ENCODE assay signal across 17 cellular contexts in the genomic region with DNA sequence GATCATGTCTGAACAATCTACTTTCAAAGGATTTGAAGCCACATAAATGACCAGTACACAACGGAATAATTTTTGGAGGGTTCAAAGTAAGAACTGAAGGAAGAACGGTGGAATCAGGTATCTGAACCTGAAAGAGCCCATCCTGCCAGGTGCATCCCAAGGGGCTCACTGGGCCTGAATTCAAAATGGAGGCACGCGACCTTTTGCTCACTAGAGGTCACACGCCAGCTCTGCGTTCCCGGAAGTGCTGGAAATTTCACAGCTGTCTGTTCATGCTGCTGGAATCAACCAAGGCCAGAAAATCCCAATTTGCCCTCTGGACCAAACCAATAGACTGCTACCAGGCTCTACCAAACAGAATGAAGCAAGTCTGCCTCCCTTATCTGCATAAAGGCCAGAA. TPM values are rescaled to one million over a fixed set of nuclear protein-coding genes. Genes with fewer than 3 reads are reported as not detected.
"Had no signal": no experiment of that assay in that cellular context is flagged by ENCODE, and none has a peak within 500 bp of the region (broad histone marks: within the 10 kb centered on the region; RNA-seq: fewer than 3 reads in every experiment).

No MANE protein-coding gene starts in this region.

- H3K9me3 ChIP-seq: neutrophil, suprapubic skin had no signal

- H3K27me3 Mint-ChIP-seq: activated T-helper 17 cell treated with anti-CD3 and anti-CD28 coated beads, Interleukin-2, amount 50 U/mL, for 72 hours had no signal

- ATAC-seq: activated CD4-positive, CD25-positive, alpha-beta regulatory T cell treated with anti-CD3 and anti-CD28 coated beads, Interleukin-2, amount 50 U/mL, for 24 hours; activated T-helper 17 cell treated with anti-CD3 and anti-CD28 coated beads, Interleukin-2, amount 50 U/mL, for 72 hours; foreskin keratinocyte; left colon had no signal

- H3K4me3 Mint-ChIP-seq: activated naive CD8-positive, alpha-beta T cell treated with anti-CD3 and anti-CD28 coated beads, Interleukin-2, amount 10 ng/mL, durations not matched to agents 7 days and 5 days; activated T-helper 17 cell treated with anti-CD3 and anti-CD28 coated beads, Interleukin-2, amount 50 U/mL, for 72 hours; type B pancreatic cell had no signal

- H3K9me3 Mint-ChIP-seq: activated T-helper 17 cell treated with anti-CD3 and anti-CD28 coated beads, Interleukin-2, amount 50 U/mL, for 72 hours; type B pancreatic cell had no signal

- H3K4me1 ChIP-seq: foreskin keratinocyte had no signal

- H3K36me3 Mint-ChIP-seq: activated naive CD8-positive, alpha-beta T cell treated with anti-CD3 and anti-CD28 coated beads, Interleukin-2, amount 10 ng/mL, durations not matched to agents 7 days and 5 days; type B pancreatic cell had no signal

- H3K27ac ChIP-seq: brain microvascular endothelial cell, foreskin keratinocyte, neutrophil, suprapubic skin had no signal

- DNase-seq: activated CD4-positive, alpha-beta T cell treated with anti-CD3 and anti-CD28 coated beads, Interleukin-2, amount 50 U/mL, for 1 hour; anterior cingulate cortex; brain microvascular endothelial cell; effector CD8-positive, alpha-beta T cell; foreskin keratinocyte; midbrain; stimulated activated CD4-positive, alpha-beta T cell treated with anti-CD3 and anti-CD28 coated beads, Interleukin-4, amount 100 ng/mL, for 24 hours; stimulated activated naive CD4-positive, alpha-beta T cell treated with Interleukin-2 at 50 U/mL for 16 hours had no signal

- H3K27me3 ChIP-seq: brain microvascular endothelial cell, suprapubic skin had no signal

- H3K4me3 ChIP-seq: lung, suprapubic skin had no signal

- H3K36me3 ChIP-seq: brain microvascular endothelial cell, neutrophil, suprapubic skin had no signal

- H3K27ac Mint-ChIP-seq: activated naive CD8-positive, alpha-beta T cell treated with anti-CD3 and anti-CD28 coated beads, Interleukin-2, amount 10 ng/mL, durations not matched to agents 7 days and 5 days; activated T-helper 17 cell treated with anti-CD3 and anti-CD28 coated beads, Interleukin-2, amount 50 U/mL, for 72 hours; type B pancreatic cell had no signal

RNA-seq across cellular contexts. Expression of a gene that starts 42.5 kb away (rescaled TPM):
- total RNA-seq: activated T-helper 17 cell treated with anti-CD3 and anti-CD28 coated beads, Interleukin-2, amount 50 U/mL, for 72 hours; foreskin keratinocyte; left colon; skeletal muscle tissue; suprapubic skin had no signal
- polyA plus RNA-seq: foreskin keratinocyte had no signal
